In the genomic region with DNA sequence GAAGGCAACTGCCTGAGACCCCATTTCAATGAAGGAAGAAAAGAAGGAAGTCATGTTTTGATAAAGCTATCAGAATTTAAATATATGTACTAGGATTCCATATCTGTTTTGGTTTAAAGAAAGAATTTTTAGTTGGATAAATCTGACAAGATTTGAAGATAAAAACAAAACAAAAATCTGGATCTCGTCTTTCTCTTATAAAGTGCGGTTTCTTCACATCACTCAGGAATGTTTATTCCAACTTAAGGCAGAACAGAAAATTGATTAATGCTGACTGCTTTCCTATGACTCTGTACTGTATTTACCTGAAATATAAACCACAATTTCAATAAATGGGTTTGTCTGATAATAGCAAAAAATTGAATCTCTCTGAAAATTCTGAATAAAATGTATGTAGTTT, we compare ENCODE assay signal across 25 cellular contexts.
"Had no signal": no experiment of that assay in that cellular context is flagged by ENCODE, and none has a peak within 500 bp of the region (broad histone marks: within the 10 kb centered on the region; RNA-seq: fewer than 3 reads in every experiment).

No MANE protein-coding gene starts in this region.

- H3K36me3 Mint-ChIP-seq: naive thymus-derived CD4-positive, alpha-beta T cell had no signal

- ATAC-seq: effector memory CD8-positive, alpha-beta T cell; gastrocnemius medialis; left lobe of liver; naive thymus-derived CD4-positive, alpha-beta T cell; right lobe of liver; stimulated activated naive CD8-positive, alpha-beta T cell treated with anti-CD3 and anti-CD28 coated beads, Interleukin-15, amount 100 ng/mL, for 72 hours; upper lobe of right lung had no signal

- H3K27me3 Mint-ChIP-seq: effector memory CD8-positive, alpha-beta T cell; naive thymus-derived CD4-positive, alpha-beta T cell; stimulated activated naive CD8-positive, alpha-beta T cell treated with anti-CD3 and anti-CD28 coated beads, Interleukin-15, amount 100 ng/mL, for 72 hours had no signal

- H3K4me3 Mint-ChIP-seq: effector memory CD8-positive, alpha-beta T cell; naive thymus-derived CD4-positive, alpha-beta T cell; nephron progenitor cell; stimulated activated naive CD8-positive, alpha-beta T cell treated with anti-CD3 and anti-CD28 coated beads, Interleukin-15, amount 100 ng/mL, for 72 hours had no signal

- H3K27ac Mint-ChIP-seq: effector memory CD8-positive, alpha-beta T cell; naive thymus-derived CD4-positive, alpha-beta T cell; nephron progenitor cell; stimulated activated naive CD8-positive, alpha-beta T cell treated with anti-CD3 and anti-CD28 coated beads, Interleukin-15, amount 100 ng/mL, for 72 hours had no signal

- DNase-seq: cortex of kidney; effector memory CD8-positive, alpha-beta T cell; erythroblast; esophagus squamous epithelium; foreskin fibroblast; gastrocnemius medialis; head of caudate nucleus; kidney; mesenchymal stem cell; midbrain; naive thymus-derived CD4-positive, alpha-beta T cell; nephron progenitor cell; nucleus accumbens; ovary; retina; right lobe of liver; small intestine; stimulated activated CD4-positive, alpha-beta T cell treated with anti-CD3 and anti-CD28 coated beads, Interleukin-15, amount 100 ng/mL, for 24 hours; stimulated activated CD4-positive, alpha-beta T cell treated with anti-CD3 and anti-CD28 coated beads, Interleukin-2, amount 100 ng/mL, for 48 hours; stimulated activated naive CD4-positive, alpha-beta T cell; stimulated activated naive CD8-positive, alpha-beta T cell treated with anti-CD3 and anti-CD28 coated beads, Interleukin-15, amount 100 ng/mL, for 72 hours; transverse colon; upper lobe of right lung; uterus had no signal

- H3K9me3 Mint-ChIP-seq: nephron progenitor cell; stimulated activated naive CD8-positive, alpha-beta T cell treated with anti-CD3 and anti-CD28 coated beads, Interleukin-15, amount 100 ng/mL, for 72 hours had no signal

- H3K4me1 Mint-ChIP-seq: naive thymus-derived CD4-positive, alpha-beta T cell; nephron progenitor cell; stimulated activated naive CD8-positive, alpha-beta T cell treated with anti-CD3 and anti-CD28 coated beads, Interleukin-15, amount 100 ng/mL, for 72 hours had no signal
